In genomic region chr6:13077117-13077516, GRCh38 we compare ENCODE assay signal across 18 cellular contexts.
DNase-seq lines count a peak whose midpoint lies in the region; ATAC-seq, FAIRE-seq and TF ChIP-seq lines count a peak whose summit lies in the region.
"Had no signal": no experiment of that assay in that cellular context is flagged by ENCODE, and none has a peak within 500 bp of the region (broad histone marks: within the 10 kb centered on the region; RNA-seq: fewer than 3 reads in every experiment).

No MANE protein-coding gene starts in this region.

- no peak overlapping the region for H3K27ac Mint-ChIP-seq in H9
- H3K27ac Mint-ChIP-seq: CD4-positive, alpha-beta memory T cell had no signal

- H2AK5ac ChIP-seq in H9 (ENCODE audit: insufficient read length, low read length) = no peak overlapping the region

- H2BK5ac ChIP-seq in H9 (ENCODE audit: insufficient read length, low read length) = no peak overlapping the region

- H3K4me2 ChIP-seq in H9 (ENCODE audit: insufficient read depth, insufficient read length, low read length) = no peak overlapping the region
- H3K4me2 ChIP-seq: GM23338 had no signal

- H4K91ac ChIP-seq in H9 (ENCODE audit: insufficient read length, low read depth, low read length) = no peak overlapping the region

- H3K23ac ChIP-seq in H9 (ENCODE audit: insufficient read length, low read depth, low read length) = no peak overlapping the region

- H4K8ac ChIP-seq in H9 (replicated peaks; ENCODE audit: insufficient read length, low read depth, low read length) = no peak overlapping the region

- no peak overlapping the region for H2BK120ac ChIP-seq in H9 (ENCODE audit: low read depth, low read length, poor library complexity, severe bottlenecking)

- WGBS in small intestine, 3 donors = 12 to 59% (median 29%) methylated on average over 1 of the region's 1 CpG
- WGBS in H9 (ENCODE audit: extremely low coverage, insufficient read length, low lambda C conversion rate) = no CpG with 5 or more reads among the region's 1 CpG

- H3K27me3 ChIP-seq in left ventricle myocardium inferior (ENCODE audit: low read depth) (no peaks in the 10 kb centered on the region), ascending aorta (no peaks in the 10 kb centered on the region), small intestine (ENCODE audit: control insufficient read depth in 2 of 2, insufficient read depth in 2 of 2, low read length in 2 of 2) (no peaks in the 10 kb centered on the region), H9 (ENCODE audit: insufficient read depth, low read length) (no peaks in the 10 kb centered on the region)

- no peak overlapping the region for H3K56ac ChIP-seq in H9 (ENCODE audit: insufficient read length, low read depth, low read length)

- peak overlapping the region; percentile 74 for H3K27ac ChIP-seq in left ventricle myocardium inferior (replicated peaks)
- peak overlapping the region; percentile 69 to 73 for H3K27ac ChIP-seq in ascending aorta
- H3K27ac ChIP-seq in small intestine (ENCODE audit: low read depth in 1 of 2, low read length in 1 of 2) = no peak overlapping the region
- H3K27ac ChIP-seq in H9 (ENCODE audit: insufficient read length, low read depth, low read length) = no peak overlapping the region

- no peak overlapping the region for H3K9ac ChIP-seq in H9 (ENCODE audit: extremely low read depth, insufficient read length, low read length)

- no peak overlapping the region for H3K18ac ChIP-seq in H9 (ENCODE audit: insufficient read length, low read depth, low read length)

- H3K4me3 Mint-ChIP-seq in H9 = no peak overlapping the region
- H3K4me3 Mint-ChIP-seq: CD4-positive, alpha-beta memory T cell; GM23338 had no signal

- no peak overlapping the region for H2AFZ ChIP-seq in H9 (ENCODE audit: low read length)
- H2AFZ ChIP-seq: GM23338 had no signal

- H3K36me3 ChIP-seq in left ventricle myocardium inferior (no peaks in the 10 kb centered on the region), ascending aorta (no peaks in the 10 kb centered on the region), small intestine (ENCODE audit: control insufficient read depth in 2 of 2, insufficient read depth in 2 of 2, low read length in 2 of 2) (no peaks in the 10 kb centered on the region)

- H3K14ac ChIP-seq in H9 (ENCODE audit: insufficient read depth, low read length) = no peak overlapping the region

- H3K23me2 ChIP-seq in H9 (ENCODE audit: insufficient read length, low read depth, low read length, poor library complexity, severe bottlenecking) = no peaks in the 10 kb centered on the region

- H3K79me1 ChIP-seq in H9 (ENCODE audit: insufficient read depth, low read depth, low read length, poor library complexity, severe bottlenecking) = no peaks in the 10 kb centered on the region

- no peak overlapping the region for H3T11ph ChIP-seq in H9 (ENCODE audit: low read length)

- H3K4me1 ChIP-seq in left ventricle myocardium inferior = peaks cover 81% of the 10 kb centered on the region
- H3K4me1 ChIP-seq in ascending aorta = peaks cover 22 to 55% of the 10 kb centered on the region in 2 donors
- H3K4me1 ChIP-seq in small intestine (ENCODE audit: control insufficient read depth in 2 of 2, insufficient read depth in 1 of 2, low read depth in 1 of 2, low read length in 1 of 2) = no peaks in the 10 kb centered on the region
- peaks cover 4% of the 10 kb centered on the region; the same call in 1 of the 2 replicates for H3K4me1 ChIP-seq in H9 (ENCODE audit: insufficient read depth, low read length)

- no peak overlapping the region for H3K4ac ChIP-seq in H9 (ENCODE audit: low read depth, low read length)

- no peak overlapping the region for H2BK15ac ChIP-seq in H9 (ENCODE audit: low read depth, low read length)

- no peaks in the 10 kb centered on the region for H3K36me3 Mint-ChIP-seq in H9 (ENCODE audit: insufficient read depth in 1 of 3, low read depth in 3 of 3)
- H3K36me3 Mint-ChIP-seq: CD4-positive, alpha-beta memory T cell had no signal

- peaks cover 28 to 31% of the 10 kb centered on the region in 2 experiments for H3K4me1 Mint-ChIP-seq in H9
- H3K4me1 Mint-ChIP-seq: CD4-positive, alpha-beta memory T cell had no signal

- no peaks in the 10 kb centered on the region for H3K27me3 Mint-ChIP-seq in H9 (ENCODE audit: low read depth)

- H3K79me2 ChIP-seq in H9 (ENCODE audit: insufficient read depth, low read length) = no peaks in the 10 kb centered on the region

- no peak for FAIRE-seq in small intestine (lab: Jason Lieb, UNC)
- FAIRE-seq: GM12891, GM18507, H54 had no signal

- intact Hi-C loops in left ventricle myocardium inferior (cut with micrococcal nuclease) (no loop called here), Right ventricle myocardium inferior (cut with DNase I) (loop anchor here (5.0 kb wide), 1 partner anchor 40 kb away; no protein-coding TSS in a partner anchor), ascending aorta (cut with DNase I) (no loop called here)

- H2BK20ac ChIP-seq in H9 (ENCODE audit: low read depth, low read length, poor library complexity, severe bottlenecking) = no peak overlapping the region

- no peaks in the 10 kb centered on the region for H4K20me1 ChIP-seq in H9 (ENCODE audit: control insufficient read depth, insufficient read depth, insufficient read length)

- DNase-seq in left ventricle myocardium inferior (no peak), Right ventricle myocardium inferior (ENCODE audit: missing footprints) (no peak), ascending aorta (ENCODE audit: low spot score in 2 of 2) (no peak), small intestine (peak; percentile 12), ecto neural progenitor cell (ENCODE audit: low spot score) (no peak), H9 (no peak)
- DNase-seq: C1 segment of cervical spinal cord; Calu3; CD4-positive, alpha-beta memory T cell; COR-L47; DMS53; DMS79 treated with DMSO at 0.1 percent for 48 hours; GF-D8; HCEC 1CT had no signal

- no peak for ATAC-seq in Right ventricle myocardium inferior
- ATAC-seq: GM23338 had no signal

- no peak for TF ChIP-seq CTCF in left ventricle myocardium inferior (IDR thresholded peaks at IDR 0.05; ENCODE audit: borderline replicate concordance)
- no peak for TF ChIP-seq CTCF in ascending aorta (IDR thresholded peaks at IDR 0.05)
- no peak for TF ChIP-seq CTCF in H9 (conservative IDR thresholded peaks at IDR 0.05)

- H3K9me3 ChIP-seq in left ventricle myocardium inferior (replicated peaks) = no peaks in the 10 kb centered on the region
- H3K9me3 ChIP-seq in ascending aorta = no peaks in the 10 kb centered on the region
- no peaks in the 10 kb centered on the region for H3K9me3 ChIP-seq in small intestine (ENCODE audit: control insufficient read depth, low read depth)
- H3K9me3 ChIP-seq in H9 (ENCODE audit: control insufficient read depth, low read depth, low read length) = no peaks in the 10 kb centered on the region

- no peak overlapping the region for H4K5ac ChIP-seq in H9 (ENCODE audit: insufficient read length, low read depth, low read length)

- H3K9me3 Mint-ChIP-seq in H9 = no peaks in the 10 kb centered on the region
- H3K9me3 Mint-ChIP-seq: GM23338 had no signal

- H3K4me3 ChIP-seq in left ventricle myocardium inferior = no peak overlapping the region
- H3K4me3 ChIP-seq in ascending aorta = no peak overlapping the region
- no peak overlapping the region for H3K4me3 ChIP-seq in small intestine (ENCODE audit: low read depth in 1 of 2, low read length in 2 of 2)
- H3K4me3 ChIP-seq: GM23338 had no signal

- H2BK12ac ChIP-seq in H9 (ENCODE audit: insufficient read length, low read depth, low read length) = no peak overlapping the region

Comparison
In these comparisons a context has a peak if more than half of its experiments do, and no peak if none do; other contexts are left out.
1. H3K27ac ChIP-seq: peak in left ventricle myocardium inferior (single experiment) and ascending aorta (2 of 2); none in small intestine (0 of 2) and H9 (single experiment).